Comparison of ENCODE assay signal across 22 cellular contexts in the genomic region with DNA sequence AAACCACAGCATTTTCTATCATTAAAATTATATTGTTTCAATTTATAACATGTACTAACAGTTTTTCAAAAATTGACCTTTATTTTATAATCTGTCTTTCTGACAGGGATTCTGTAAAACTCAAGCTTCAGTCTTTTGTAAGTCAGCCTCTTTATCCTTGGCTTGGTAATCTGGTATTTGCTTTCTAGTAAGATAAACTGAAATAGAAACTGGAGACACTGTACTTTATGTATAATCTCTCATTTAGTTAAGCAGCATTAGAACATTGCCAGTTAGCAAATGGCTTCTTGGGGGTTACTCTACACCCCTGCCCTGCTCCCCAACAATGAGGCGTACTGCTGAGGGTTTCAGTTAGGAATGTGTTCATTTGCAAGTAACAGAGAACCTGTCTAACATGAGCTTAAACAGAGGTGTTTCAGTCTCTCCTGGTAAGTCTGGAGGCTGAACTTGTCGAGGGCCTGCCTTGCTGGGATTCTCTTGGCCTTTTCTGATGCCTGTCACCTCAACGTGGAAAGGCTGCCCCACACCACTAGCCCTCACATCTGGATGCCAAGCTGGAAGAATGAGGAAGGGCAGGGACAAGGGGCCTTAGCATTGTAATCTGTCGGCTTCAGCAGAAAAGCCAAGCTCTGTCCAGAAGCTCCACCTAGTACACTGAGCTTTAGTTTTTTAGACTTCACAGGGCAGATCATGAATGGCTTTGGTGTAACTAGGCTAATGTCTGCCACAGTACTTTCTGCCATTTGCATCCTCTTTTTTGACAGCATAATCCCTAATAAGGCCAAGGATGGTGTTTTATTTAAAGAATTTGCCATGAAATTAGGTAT. TPM values are rescaled to one million over a fixed set of nuclear protein-coding genes. Genes with fewer than 3 reads are reported as not detected.
DNase-seq lines count a peak whose midpoint lies in the region; ATAC-seq and TF ChIP-seq lines count a peak whose summit lies in the region.
"Had no signal": no experiment of that assay in that cellular context is flagged by ENCODE, and none has a peak within 500 bp of the region (broad histone marks: within the 10 kb centered on the region; RNA-seq: fewer than 3 reads in every experiment).

No MANE protein-coding gene starts in this region.

- ATAC-seq in T-cell (replicated peaks in 1 of 4) (peak in 1 of 4 experiments; percentile 21), HG03378 (IDR thresholded peaks at IDR 0.05; ENCODE audit: unreplicated experiment) (no peak)
- ATAC-seq: right cardiac atrium had no signal

- intact Hi-C loops in esophagus squamous epithelium (cut with DNase I), result no loop called here

- CTCF ChIA-PET in T-cell (lab: Charles Lee), result interaction anchor here (0.7 to 1.3 kb wide), 4 partner anchors 11 to 112 kb away, joined by 3 to 6 read pairs (median 3); no protein-coding TSS in a partner anchor

- TF ChIP-seq POLR2A in esophagus squamous epithelium (IDR thresholded peaks at IDR 0.05), result no peak

- H3K4me1 Mint-ChIP-seq in T-cell (peaks cover 49 to 73% (median 50%) of the 10 kb centered on the region in 3 donors), neural progenitor cell (peaks cover 20% of the 10 kb centered on the region)
- H3K4me1 Mint-ChIP-seq: memory B cell had no signal

- H3K9me3 Mint-ChIP-seq in T-cell (peaks cover 5 to 15% (median 14%) of the 10 kb centered on the region in 3 donors), neural progenitor cell (peaks cover 17% of the 10 kb centered on the region)
- H3K9me3 Mint-ChIP-seq: memory B cell had no signal

- H4K20me1 ChIP-seq in neural progenitor cell (ENCODE audit: low read depth), result peaks cover 11% of the 10 kb centered on the region

- DNase-seq in ELF-1 (ENCODE audit: low read depth, low spot score) (peak; percentile 58), T-cell (no peak), esophagus squamous epithelium (lab: John Stamatoyannopoulos, UW) (no peak), neural progenitor cell (ENCODE audit: low spot score) (no peak), mucosa of gallbladder (ENCODE audit: low spot score) (no peak), HK-2 (ENCODE audit: unreplicated experiment) (no peak)
- DNase-seq in activated effector memory CD4-positive, alpha-beta T cell treated with Interleukin-2 at 50 U/mL for 16 hours, result no peak
- DNase-seq: activated CD4-positive, alpha-beta T cell treated with anti-CD3 and anti-CD28 coated beads, Interleukin-2, amount 50 U/mL, for 48 hours; activated effector memory CD4-positive, alpha-beta T cell treated with anti-CD3 and anti-CD28 coated beads, Interleukin-2, amount 50 U/mL, for 16 hours; amygdala; C1 segment of cervical spinal cord; colonic mucosa; KG1; naive B cell; NCI-H146; right cardiac atrium; SIG-M5; SW 1271 had no signal

- peak overlapping the region; percentile 22 to 55 (median 47) for H3K27ac ChIP-seq in esophagus squamous epithelium
- peak overlapping the region; percentile 18 for H3K27ac ChIP-seq in neural progenitor cell
- H3K27ac ChIP-seq: colonic mucosa, tibial nerve had no signal

- H3K36me3 Mint-ChIP-seq in T-cell (peaks cover 9% of the 10 kb centered on the region), neural progenitor cell (peaks cover 22% of the 10 kb centered on the region)
- H3K36me3 Mint-ChIP-seq: naive B cell had no signal

- peaks cover 0 to 40% (median 0%) of the 10 kb centered on the region in 3 donors for H3K4me1 ChIP-seq in esophagus squamous epithelium
- H3K4me1 ChIP-seq in neural progenitor cell, result peaks cover 40% of the 10 kb centered on the region
- H3K4me1 ChIP-seq: colonic mucosa, tibial nerve had no signal

- H3K27me3 ChIP-seq in esophagus squamous epithelium (no peaks in the 10 kb centered on the region), neural progenitor cell (no peaks in the 10 kb centered on the region)
- H3K27me3 ChIP-seq: colonic mucosa, tibial nerve had no signal

- no peak overlapping the region for H3K4me3 ChIP-seq in esophagus squamous epithelium
- H3K4me3 ChIP-seq in neural progenitor cell, result no peak overlapping the region
- H3K4me3 ChIP-seq: colonic mucosa, tibial nerve had no signal

- peaks cover 12% of the 10 kb centered on the region for H3K79me2 ChIP-seq in neural progenitor cell (ENCODE audit: low read depth)

- H3K9ac ChIP-seq in neural progenitor cell, result no peak overlapping the region

- H3K36me3 ChIP-seq in esophagus squamous epithelium (no peaks in the 10 kb centered on the region), neural progenitor cell (no peaks in the 10 kb centered on the region)
- H3K36me3 ChIP-seq: colonic mucosa, tibial nerve had no signal

- WGBS in esophagus squamous epithelium, 2 donors, result 61 to 80% methylated on average over 4 of the region's 4 CpGs

- peak overlapping the region; percentile 81 to 89 for H3K27ac Mint-ChIP-seq in T-cell
- no peak overlapping the region for H3K27ac Mint-ChIP-seq in neural progenitor cell
- H3K27ac Mint-ChIP-seq: memory B cell; naive B cell; stimulated activated naive CD8-positive, alpha-beta T cell treated with anti-CD3 and anti-CD28 coated beads, Interleukin-15, Interleukin-2, amounts not matched to agents 100 ng/mL and 50 ng/mL, for 24 hours had no signal

- H3K4me2 ChIP-seq in neural progenitor cell, result peak overlapping the region; percentile 31

- peaks cover 16% of the 10 kb centered on the region for H3F3A ChIP-seq in neural progenitor cell (ENCODE audit: low read depth)

- no peaks in the 10 kb centered on the region for H3K9me3 ChIP-seq in esophagus squamous epithelium
- H3K9me3 ChIP-seq in neural progenitor cell (ENCODE audit: low read depth), result no peaks in the 10 kb centered on the region
- H3K9me3 ChIP-seq: colonic mucosa, tibial nerve had no signal

- TF ChIP-seq CTCF in esophagus squamous epithelium (IDR thresholded peaks at IDR 0.05), result no peak
- TF ChIP-seq CTCF in neural progenitor cell (IDR thresholded peaks at IDR 0.05), result no peak

- H3K27me3 Mint-ChIP-seq in T-cell (peaks cover 3 to 9% of the 10 kb centered on the region in 2 donors), neural progenitor cell (ENCODE audit: insufficient read depth, low read depth) (peaks cover 2% of the 10 kb centered on the region)

- no peak overlapping the region for H2AFZ ChIP-seq in neural progenitor cell (replicated peaks)

- peak overlapping the region in 1 of 3 donors; percentile 16 for H3K4me3 Mint-ChIP-seq in T-cell
- no peak overlapping the region for H3K4me3 Mint-ChIP-seq in neural progenitor cell
- H3K4me3 Mint-ChIP-seq: memory B cell; naive B cell; stimulated activated naive CD8-positive, alpha-beta T cell treated with anti-CD3 and anti-CD28 coated beads, Interleukin-15, Interleukin-2, amounts not matched to agents 100 ng/mL and 50 ng/mL, for 24 hours had no signal

- POLR2A ChIA-PET in T-cell (lab: Charles Lee), result no interaction called here

RNA-seq across cellular contexts. Expression of a gene that starts 34.8 kb away (rescaled TPM):
- total RNA-seq in T-cell, result 1 to 10 TPM in 4 of 5 donors, under 1 TPM in 1; 0.53 to 8.9 (median 1.4) TPM
- total RNA-seq in esophagus squamous epithelium, result 100 to 1,000 TPM in 1 of 4 donors, 10 to 100 TPM in 3; 34.2 to 102 (median 56.6) TPM
- 30.7 and 47.0 TPM in 2 replicates for total RNA-seq in neural progenitor cell (ENCODE audit: low replicate concordance)
- 64.3 TPM for total RNA-seq in mucosa of gallbladder
